In genomic region chr6:1022719-1023118, GRCh38 we compare ENCODE assay signal across 29 cellular contexts.
"Had no signal": no experiment of that assay in that cellular context is flagged by ENCODE, and none has a peak within 500 bp of the region (broad histone marks: within the 10 kb centered on the region; RNA-seq: fewer than 3 reads in every experiment).

No MANE protein-coding gene starts in this region.

- DNase-seq: stimulated activated CD4-positive, alpha-beta T cell treated with anti-CD3 and anti-CD28 coated beads, Interleukin-2, amount 100 ng/mL, for 48 hours; stimulated activated CD4-positive, alpha-beta T cell treated with anti-CD3 and anti-CD28 coated beads, Interleukin-4, amount 100 ng/mL, for 1 hour; stimulated activated CD4-positive, alpha-beta T cell treated with anti-CD3 and anti-CD28 coated beads, Interleukin-4, amount 100 ng/mL, for 24 hours; stimulated activated CD4-positive, alpha-beta T cell treated with anti-CD3 and anti-CD28 coated beads, Interleukin-4, amount 100 ng/mL, for 4 hours; stimulated activated CD8-positive, alpha-beta memory T cell treated with anti-CD3 and anti-CD28 coated beads, Interleukin-4, amount 100 ng/mL, for 48 hours; stimulated activated naive B cell treated with anti-CD40 and anti-IgM and Interleukin-4, amounts not matched to agents 10 μg/mL and 1 μg/mL and 100 μg/mL, for 72 hours; stimulated activated naive CD4-positive, alpha-beta T cell; stimulated activated naive CD4-positive, alpha-beta T cell treated with Interleukin-2 at 50 U/mL for 16 hours; stimulated activated naive CD8-positive, alpha-beta T cell treated with anti-CD3 and anti-CD28 coated beads, Interleukin-15, amount 100 ng/mL, for 72 hours; stimulated activated naive CD8-positive, alpha-beta T cell treated with anti-CD3 and anti-CD28 coated beads, Interleukin-15, Interleukin-2, amounts not matched to agents 100 U/mL and 50 U/mL, for 24 hours; stomach; substantia nigra; testis; thyroid gland; tibial artery; transverse colon; trophoblast cell; upper lobe of left lung; upper lobe of right lung; uterus had no signal

- H3K27me3 ChIP-seq: stomach, suprapubic skin, testis, thyroid gland, tibial nerve, transverse colon, upper lobe of left lung, upper lobe of right lung, uterus, vagina had no signal

- H3K4me3 ChIP-seq: stomach, suprapubic skin, testis, thoracic aorta, thyroid gland, tibial artery, tibial nerve, transverse colon, upper lobe of left lung, upper lobe of right lung, uterus, vagina had no signal

- H3K9me3 Mint-ChIP-seq: stimulated activated memory B cell treated with anti-CD40 and anti-IgM and Interleukin-4, amounts not matched to agents 10 μg/mL and 1 μg/mL and 100 μg/mL, for 72 hours; type B pancreatic cell had no signal

- H3K36me3 ChIP-seq: stomach, suprapubic skin, thoracic aorta, thyroid gland, tibial artery, tibial nerve, transverse colon, upper lobe of left lung, upper lobe of right lung, uterus, vagina had no signal

- H3K27ac ChIP-seq: stomach, suprapubic skin, testis, thoracic aorta, thyroid gland, tibial artery, tibial nerve, transverse colon, upper lobe of left lung, upper lobe of right lung, uterus, vagina had no signal

- H3K9me3 ChIP-seq: stomach, suprapubic skin, testis, thoracic aorta, thyroid gland, tibial artery, transverse colon, upper lobe of left lung, upper lobe of right lung, uterus, vagina had no signal

- H3K4me1 Mint-ChIP-seq: stimulated activated effector memory CD8-positive, alpha-beta T cell treated with anti-CD3 and anti-CD28 coated beads, Interleukin-12 subunit alpha, Interleukin-12 subunit beta, amount 100 ng/mL, for 72 hours; stimulated activated memory B cell treated with anti-CD40 and anti-IgM and Interleukin-4, amounts not matched to agents 10 μg/mL and 1 μg/mL and 100 μg/mL, for 72 hours; stimulated activated naive B cell treated with anti-CD40 and anti-IgM and Interleukin-4, amounts not matched to agents 10 μg/mL and 1 μg/mL and 100 μg/mL, for 72 hours; stimulated activated naive CD8-positive, alpha-beta T cell treated with anti-CD3 and anti-CD28 coated beads, Interleukin-15, amount 100 ng/mL, for 72 hours had no signal

- H3K4me3 Mint-ChIP-seq: stimulated activated effector memory CD8-positive, alpha-beta T cell treated with anti-CD3 and anti-CD28 coated beads, Interleukin-12 subunit alpha, Interleukin-12 subunit beta, amount 100 ng/mL, for 72 hours; stimulated activated memory B cell treated with anti-CD40 and anti-IgM and Interleukin-4, amounts not matched to agents 10 μg/mL and 1 μg/mL and 100 μg/mL, for 72 hours; stimulated activated naive B cell treated with anti-CD40 and anti-IgM and Interleukin-4, amounts not matched to agents 10 μg/mL and 1 μg/mL and 100 μg/mL, for 72 hours; stimulated activated naive CD8-positive, alpha-beta T cell treated with anti-CD3 and anti-CD28 coated beads, Interleukin-15, amount 100 ng/mL, for 72 hours; stimulated activated naive CD8-positive, alpha-beta T cell treated with anti-CD3 and anti-CD28 coated beads, Interleukin-15, Interleukin-2, amounts not matched to agents 100 ng/mL and 50 ng/mL, for 24 hours; type B pancreatic cell had no signal

- H3K4me1 ChIP-seq: testis, thyroid gland, tibial artery, tibial nerve, upper lobe of left lung, upper lobe of right lung, uterus had no signal

- H3K36me3 Mint-ChIP-seq: stimulated activated effector memory CD8-positive, alpha-beta T cell treated with anti-CD3 and anti-CD28 coated beads, Interleukin-12 subunit alpha, Interleukin-12 subunit beta, amount 100 ng/mL, for 72 hours; stimulated activated memory B cell treated with anti-CD40 and anti-IgM and Interleukin-4, amounts not matched to agents 10 μg/mL and 1 μg/mL and 100 μg/mL, for 72 hours; stimulated activated naive B cell treated with anti-CD40 and anti-IgM and Interleukin-4, amounts not matched to agents 10 μg/mL and 1 μg/mL and 100 μg/mL, for 72 hours; type B pancreatic cell had no signal

- FAIRE-seq: urothelium cell line had no signal

- ATAC-seq: stimulated activated effector memory CD8-positive, alpha-beta T cell treated with anti-CD3 and anti-CD28 coated beads, Interleukin-12 subunit alpha, Interleukin-12 subunit beta, amount 100 ng/mL, for 72 hours; stimulated activated memory B cell treated with anti-CD40 and anti-IgM and Interleukin-4, amounts not matched to agents 10 μg/mL and 1 μg/mL and 100 μg/mL, for 72 hours; stimulated activated naive B cell treated with anti-CD40 and anti-IgM and Interleukin-4, amounts not matched to agents 10 μg/mL and 1 μg/mL and 100 μg/mL, for 72 hours; stimulated activated naive CD8-positive, alpha-beta T cell treated with anti-CD3 and anti-CD28 coated beads, Interleukin-15, amount 100 ng/mL, for 72 hours; stimulated activated naive CD8-positive, alpha-beta T cell treated with anti-CD3 and anti-CD28 coated beads, Interleukin-15, Interleukin-2, amounts not matched to agents 100 U/mL and 50 U/mL, for 24 hours; upper lobe of right lung had no signal

- H3K27ac Mint-ChIP-seq: stimulated activated effector memory CD8-positive, alpha-beta T cell treated with anti-CD3 and anti-CD28 coated beads, Interleukin-12 subunit alpha, Interleukin-12 subunit beta, amount 100 ng/mL, for 72 hours; stimulated activated memory B cell treated with anti-CD40 and anti-IgM and Interleukin-4, amounts not matched to agents 10 μg/mL and 1 μg/mL and 100 μg/mL, for 72 hours; stimulated activated naive B cell treated with anti-CD40 and anti-IgM and Interleukin-4, amounts not matched to agents 10 μg/mL and 1 μg/mL and 100 μg/mL, for 72 hours; stimulated activated naive CD8-positive, alpha-beta T cell treated with anti-CD3 and anti-CD28 coated beads, Interleukin-15, amount 100 ng/mL, for 72 hours; stimulated activated naive CD8-positive, alpha-beta T cell treated with anti-CD3 and anti-CD28 coated beads, Interleukin-15, Interleukin-2, amounts not matched to agents 100 ng/mL and 50 ng/mL, for 24 hours; type B pancreatic cell had no signal
